ENCODE assay signal across 11 cellular contexts in genomic region chr5:21844960-21845359, GRCh38.
"Had no signal": no experiment of that assay in that cellular context is flagged by ENCODE, and none has a peak within 500 bp of the region (broad histone marks: within the 10 kb centered on the region; RNA-seq: fewer than 3 reads in every experiment).

No MANE protein-coding gene starts in this region.

- H3K27ac ChIP-seq: adrenal gland, ascending aorta, body of pancreas, brain microvascular endothelial cell, breast epithelium, cardiac muscle cell had no signal

- ATAC-seq: activated naive CD4-positive, alpha-beta T cell treated with anti-CD3 and anti-CD28 coated beads, Interleukin-2, amount 50 U/mL, for 72 hours; activated naive CD8-positive, alpha-beta T cell treated with anti-CD3 and anti-CD28 coated beads, Interleukin-2, amount 50 U/mL, for 24 hours; activated T-cell treated with anti-CD3 and anti-CD28 coated beads, Interleukin-2, amount 50 U/mL, for 4 hours; activated T-cell treated with anti-CD3 and anti-CD28 coated beads, Interleukin-2, amount 50 U/mL, for 72 hours; activated T-helper 17 cell treated with anti-CD3 and anti-CD28 coated beads, Interleukin-2, amount 50 U/mL, for 72 hours; body of pancreas had no signal

- H3K9me3 ChIP-seq: adrenal gland, ascending aorta, body of pancreas, breast epithelium had no signal

- H3K4me3 ChIP-seq: ascending aorta, body of pancreas, breast epithelium, cardiac muscle cell had no signal

- H3K27me3 ChIP-seq: adrenal gland, ascending aorta, body of pancreas, brain microvascular endothelial cell, breast epithelium, cardiac muscle cell had no signal

- H3K36me3 ChIP-seq: adrenal gland, ascending aorta, brain microvascular endothelial cell, breast epithelium, cardiac muscle cell had no signal
